Comparison of ENCODE assay signal across 8 cellular contexts in genomic region chr11:46238967-46239800, GRCh38. TPM values are rescaled to one million over a fixed set of nuclear protein-coding genes. Genes with fewer than 3 reads are reported as not detected.
DNase-seq lines count a peak whose midpoint lies in the region; ATAC-seq and TF ChIP-seq lines count a peak whose summit lies in the region.

No MANE protein-coding gene starts in this region.

- H2AFZ ChIP-seq in neural progenitor cell (replicated peaks): peak overlapping the region; percentile 97

- TF ChIP-seq CTCF in foreskin fibroblast (IDR thresholded peaks at IDR 0.05; ENCODE audit: low read depth, low read length) (peak; percentile 96), neural progenitor cell (IDR thresholded peaks at IDR 0.05) (peak; percentile 97), stomach (IDR thresholded peaks at IDR 0.05) (peak in 6 of 7 experiments; percentile 88 to 99 (median 98))

- no peak for TF ChIP-seq POLR2A in stomach (IDR thresholded peaks at IDR 0.05)

- H3K4me2 ChIP-seq in neural progenitor cell: peak overlapping the region; percentile 85

- H3K4me3 ChIP-seq in foreskin fibroblast (ENCODE audit: low read depth in 1 of 2, low read length in 2 of 2): peak overlapping the region; percentile 47 to 56
- H3K4me3 ChIP-seq in neural progenitor cell: peak overlapping the region; percentile 48
- H3K4me3 ChIP-seq in stomach: peak overlapping the region; percentile 36 to 61 (median 57)

- H3K27ac Mint-ChIP-seq in neural progenitor cell: peak overlapping the region; percentile 90

- DNase-seq in DMS 273 (lab: John Stamatoyannopoulos, UW; ENCODE audit: unreplicated experiment) (peak; percentile 89), KBM-7 (peak; percentile 92), SIG-M5 (lab: John Stamatoyannopoulos, UW) (peak; percentile 7), activated gamma-delta T cell treated with Interleukin-2 at 50 U/mL for 16 hours (peak; percentile 76), foreskin fibroblast (peak; percentile 86 to 97), neural progenitor cell (ENCODE audit: low spot score) (peak; percentile 94), stomach (peak; percentile 85)

- H3K9me3 ChIP-seq in neural progenitor cell (ENCODE audit: low read depth) (no peaks in the 10 kb centered on the region), stomach (no peaks in the 10 kb centered on the region)

- no peaks in the 10 kb centered on the region for H3K79me2 ChIP-seq in neural progenitor cell (ENCODE audit: low read depth)

- H3K4me3 Mint-ChIP-seq in neural progenitor cell: peak overlapping the region; percentile 81

- H4K20me1 ChIP-seq in neural progenitor cell (ENCODE audit: low read depth): no peaks in the 10 kb centered on the region

- in situ Hi-C loops in KBM-7 (cut with MboI; ENCODE audit: low pct_unique_long_range_greater_than_20kb, low sequenced_read_pairs): no loop called here

- H3K9me3 Mint-ChIP-seq in neural progenitor cell: peaks cover 3% of the 10 kb centered on the region

- peak; percentile 64 for ATAC-seq in GM21529 (IDR thresholded peaks at IDR 0.05; ENCODE audit: unreplicated experiment)

- H3K4me1 ChIP-seq in neural progenitor cell (peaks cover 26% of the 10 kb centered on the region), stomach (peaks cover 30 to 45% (median 44%) of the 10 kb centered on the region in 4 donors)

- TF ChIP-seq EP300 in stomach (IDR thresholded peaks at IDR 0.05): no peak

- H3K27me3 Mint-ChIP-seq in neural progenitor cell (ENCODE audit: insufficient read depth, low read depth): peaks cover 27% of the 10 kb centered on the region

- no peaks in the 10 kb centered on the region for H3K36me3 ChIP-seq in neural progenitor cell
- H3K36me3 ChIP-seq in stomach: no peaks in the 10 kb centered on the region

- peaks cover 47% of the 10 kb centered on the region for H3K4me1 Mint-ChIP-seq in neural progenitor cell

- no peak overlapping the region for H3K9ac ChIP-seq in neural progenitor cell

- peaks cover 58% of the 10 kb centered on the region for H3F3A ChIP-seq in neural progenitor cell (ENCODE audit: low read depth)

- intact Hi-C loops in stomach (cut with DNase I; ENCODE audit: low total_unique reads): loop anchor here (5.0 kb wide), 1 partner anchor 68 kb away; no protein-coding TSS in a partner anchor

- H3K27me3 ChIP-seq in neural progenitor cell (peaks cover 40% of the 10 kb centered on the region), stomach (peaks cover 0 to 16% (median 0%) of the 10 kb centered on the region in 3 donors)

- WGBS in stomach, 5 donors: 11 to 38% (median 13%) methylated on average over 13 to 46 of the region's 46 CpGs

- H3K27ac ChIP-seq in neural progenitor cell (no peak overlapping the region), stomach (peak overlapping the region; percentile 44 to 89 (median 73))

- no peaks in the 10 kb centered on the region for H3K36me3 Mint-ChIP-seq in neural progenitor cell

RNA-seq across cellular contexts. Expression of gene CREB3L1, which starts 38.3 kb away (rescaled TPM):
- total RNA-seq in neural progenitor cell (ENCODE audit: low replicate concordance): 0.43 and 1.7 TPM in 2 replicates
- 100 to 1,000 TPM in 1 of 5 donors, 10 to 100 TPM in 4; 21.0 to 125 (median 54.2) TPM for total RNA-seq in stomach
- polyA plus RNA-seq in stomach: 10 to 100 TPM; 39.4 to 59.3 (median 40.8) TPM

Comparison
In these comparisons a context has a peak if more than half of its experiments do, and no peak if none do; other contexts are left out.
1. DNase-seq: peak in every context shown above with its lines; median percentile 94 in neural progenitor cell; 92 in KBM-7; 92 in foreskin fibroblast; 89 in DMS 273; 85 in stomach; 76 in activated gamma-delta T cell treated with Interleukin-2 at 50 U/mL for 16 hours; 7 in SIG-M5.